ENCODE assay signal across 14 cellular contexts in genomic region chr10:73359492-73359891, GRCh38.
DNase-seq lines count a peak whose midpoint lies in the region; ATAC-seq and TF ChIP-seq lines count a peak whose summit lies in the region.
"Had no signal": no experiment of that assay in that cellular context is flagged by ENCODE, and none has a peak within 500 bp of the region (broad histone marks: within the 10 kb centered on the region; RNA-seq: fewer than 3 reads in every experiment).

No MANE protein-coding gene starts in this region.

- no peaks in the 10 kb centered on the region for H4K20me1 ChIP-seq in OCI-LY1 (ENCODE audit: insufficient read depth, low read length)

- 0 out of 2 replicates have a peak, but pooled peaks cover 3% of the 10 kb centered on the region for H3K4me1 ChIP-seq in HEK293 (ENCODE audit: control insufficient read depth, insufficient read depth, low read length)
- peaks cover 17% of the 10 kb centered on the region for H3K4me1 ChIP-seq in OCI-LY1 (ENCODE audit: insufficient read depth, low read length, severe bottlenecking)
- no peaks in the 10 kb centered on the region for H3K4me1 ChIP-seq in iPS-20b (ENCODE audit: insufficient read depth, low read length)

- no peak for TF ChIP-seq CTCF in 22Rv1 (IDR thresholded peaks at IDR 0.05)
- TF ChIP-seq CTCF in HEK293 (tag by site-specific recombination; IDR thresholded peaks at IDR 0.05) = no peak
- TF ChIP-seq CTCF in OCI-LY1 (IDR thresholded peaks at IDR 0.05; ENCODE audit: low read length) = no peak

- DNase-seq in stimulated activated CD4-positive, alpha-beta T cell treated with anti-CD3 and anti-CD28 coated beads, Interleukin-1b, Interleukin-23, amount 100 ng/mL, for 48 hours = no peak
- no peak for DNase-seq in NCI-H510A treated with DMSO at 0.1 percent for 48 hours (lab: John Stamatoyannopoulos, UW)
- no peak for DNase-seq in AG08395 (ENCODE audit: low spot score)
- DNase-seq: body of pancreas, GDM1, heart left ventricle, MG63, NCI-H524, SIG-M5 had no signal

- POLR2A ChIA-PET in HEK293 (lab: Yijun Ruan, JAX) = interaction anchor here (1.3 to 1.5 kb wide), 3 partner anchors 11 to 136 kb away, joined by 5 to 9 read pairs (median 9); partner anchors contain the start of genes MRPS16 and PPP3CB

- H3K36me3 ChIP-seq in HEK293 (ENCODE audit: control insufficient read depth in 2 of 2, insufficient read depth in 1 of 2, low read length in 2 of 2) = peaks cover 0 to 3% of the 10 kb centered on the region in 2 experiments; a peak in 1 of 3 replicates
- peaks cover 4% of the 10 kb centered on the region for H3K36me3 ChIP-seq in OCI-LY1 (ENCODE audit: insufficient read depth, low read length)
- H3K36me3 ChIP-seq in iPS-20b (ENCODE audit: insufficient read depth, low read depth, low read length) = no peaks in the 10 kb centered on the region

- peak overlapping the region; percentile 68 for H3K4me2 ChIP-seq in OCI-LY1 (ENCODE audit: low read length)

- H3K27ac ChIP-seq in 22Rv1 = peak overlapping the region; percentile 68
- H3K27ac ChIP-seq in HEK293 (ENCODE audit: extremely low read depth, low read depth, low read length) = no peak overlapping the region
- no peak overlapping the region for H3K27ac ChIP-seq in OCI-LY1 (ENCODE audit: low read depth, low read length, poor library complexity, severe bottlenecking)
- H3K27ac ChIP-seq in iPS-20b (ENCODE audit: low read length) = no peak overlapping the region
- H3K27ac ChIP-seq: body of pancreas had no signal

- H3K9me2 ChIP-seq in OCI-LY1 (ENCODE audit: low read depth, low read length) = no peaks in the 10 kb centered on the region

- H3K79me2 ChIP-seq in OCI-LY1 (ENCODE audit: insufficient read depth, low read length) = no peaks in the 10 kb centered on the region

- H3K9me3 ChIP-seq in HEK293 (ENCODE audit: control insufficient read depth, insufficient read depth, low read depth, low read length) (no peaks in the 10 kb centered on the region), OCI-LY1 (ENCODE audit: low read length) (no peaks in the 10 kb centered on the region), iPS-20b (ENCODE audit: insufficient read depth, low read depth, low read length) (no peaks in the 10 kb centered on the region)
- H3K9me3 ChIP-seq: body of pancreas, MG63 had no signal

- H3K4me3 ChIP-seq in HEK293 (ENCODE audit: low read depth, low read length) (no peak overlapping the region), OCI-LY1 (ENCODE audit: low read depth, low read length, poor library complexity, severe bottlenecking) (peak overlapping the region; percentile 67), iPS-20b (ENCODE audit: low read length) (peak overlapping the region; percentile 84; the same call in 1 of the 2 replicates)
- H3K4me3 ChIP-seq: body of pancreas, MG63 had no signal

- H3F3A ChIP-seq in OCI-LY1 (ENCODE audit: insufficient read depth, low read length) = peaks cover 7% of the 10 kb centered on the region; the same call in 1 of the 2 replicates

- H2AFZ ChIP-seq in OCI-LY1 (ENCODE audit: low read length) = peak overlapping the region; percentile 94; the same call in 1 of the 2 replicates

- H3K9ac ChIP-seq in OCI-LY1 (ENCODE audit: low read length) (no peak overlapping the region; the same call in 1 of the 2 replicates), iPS-20b (ENCODE audit: low read depth, low read length) (peak overlapping the region; percentile 84; the same call in 1 of the 2 replicates)

- H3K27me3 ChIP-seq in OCI-LY1 (ENCODE audit: insufficient read depth, low read length) (no peaks in the 10 kb centered on the region), iPS-20b (ENCODE audit: insufficient read depth, low read length) (peaks cover 25% of the 10 kb centered on the region)
- H3K27me3 ChIP-seq: body of pancreas, heart left ventricle, MG63 had no signal

- no peak for ATAC-seq in HG02885 (IDR thresholded peaks at IDR 0.05; ENCODE audit: poor library complexity, unreplicated experiment)
- ATAC-seq: body of pancreas had no signal

- CTCF ChIA-PET in HEK293 (lab: Yijun Ruan, JAX) = interaction anchor here (0.5 to 0.6 kb wide), 2 partner anchors 16 to 17 kb away, joined by 3 to 5 read pairs; no protein-coding TSS in a partner anchor

TF ChIP-seq in HEK293, 187 proteins besides CTCF, POLR2A, EP300 and RAD21:
- TF ChIP-seq SP2 (tag by site-specific recombination; IDR thresholded peaks at IDR 0.05) (no peak), PRDM10 (tag by site-specific recombination; IDR thresholded peaks at IDR 0.05) (0 out of 2 replicates have a peak, but pooled peaks have one; percentile 10)
TF ChIP-seq in HEK293: peak in this region for 1.
